In the genomic region with DNA sequence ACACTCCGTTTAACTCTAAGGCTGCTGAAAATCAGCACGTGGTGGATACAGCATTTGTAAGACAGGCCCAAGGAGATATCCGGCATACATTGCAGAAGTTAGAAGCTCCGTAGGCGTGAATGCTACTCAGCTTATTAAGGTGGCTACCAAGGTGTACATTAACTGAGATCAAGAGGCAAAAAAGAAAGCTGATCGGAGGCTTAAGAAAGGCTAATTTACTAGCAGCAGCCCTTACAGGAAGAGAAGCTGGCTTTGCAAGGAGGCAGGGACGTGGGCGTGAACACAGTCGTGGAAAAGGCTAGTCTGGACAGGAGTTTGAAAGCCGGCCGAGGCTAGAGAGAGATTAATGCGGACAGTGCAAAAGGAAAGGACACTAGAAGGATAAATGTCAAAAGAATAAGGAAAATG, we compare ENCODE assay signal across 10 cellular contexts.
DNase-seq lines count a peak whose midpoint lies in the region; ATAC-seq and TF ChIP-seq lines count a peak whose summit lies in the region.
"Had no signal": no experiment of that assay in that cellular context is flagged by ENCODE, and none has a peak within 500 bp of the region (broad histone marks: within the 10 kb centered on the region; RNA-seq: fewer than 3 reads in every experiment).

No MANE protein-coding gene starts in this region.

- POLR2A ChIA-PET in GM10248 (lab: Yijun Ruan, JAX) = no interaction called here

- H3K4me3 ChIP-seq in HUES6 (ENCODE audit: low read depth, low read length) (peak overlapping the region; percentile 23; the same call in 1 of the 2 replicates), astrocyte of the cerebellum (ENCODE audit: low read depth, low read length) (peak overlapping the region; percentile 36)

- in situ Hi-C loops in astrocyte of the cerebellum (cut with HindIII; ENCODE audit: low sequenced_read_pairs) = no loop called here

- peaks cover 17% of the 10 kb centered on the region; the same call in 1 of the 2 replicates for H3K27me3 ChIP-seq in HUES6 (ENCODE audit: control insufficient read depth, insufficient read depth, low read length)

- H3K36me3 ChIP-seq in HUES6 (ENCODE audit: control insufficient read depth, insufficient read depth, low read length) = no peaks in the 10 kb centered on the region

- peaks cover 10% of the 10 kb centered on the region for H3K4me1 ChIP-seq in HUES6 (ENCODE audit: control insufficient read depth, insufficient read depth, low read length)

- H3K27ac ChIP-seq in HUES6 (ENCODE audit: low read depth, low read length) = no peak overlapping the region

- CTCF ChIA-PET in GM10248 (lab: Yijun Ruan, JAX) = interaction anchor here (0.9 kb wide), 2 partner anchors 9 to 11 kb away, joined by 3 read pairs; no protein-coding TSS in a partner anchor

- H3K9me3 ChIP-seq in HUES6 (ENCODE audit: control insufficient read depth, insufficient read depth, low read depth, low read length) = no peaks in the 10 kb centered on the region

- DNase-seq in astrocyte of the cerebellum (ENCODE audit: low read depth) (no peak), kidney glomerular epithelial cell (lab: John Stamatoyannopoulos, UW) (peak; percentile 71), GM10248 (ENCODE audit: extremely low spot score) (no peak), putamen (ENCODE audit: low spot score) (no peak), NCI-H524 treated with DMSO at 0.1 percent for 48 hours (lab: John Stamatoyannopoulos, UW) (no peak)
- peak; percentile 3 for DNase-seq in stimulated activated CD4-positive, alpha-beta T cell treated with anti-CD3 and anti-CD28 coated beads, Interleukin-12 subunit alpha, Interleukin-12 subunit beta, amount 100 ng/mL, for 4 hours
- DNase-seq: cerebellar nuclear complex, NCI-H345 had no signal

- no peak for ATAC-seq in GM18519 (IDR thresholded peaks at IDR 0.05; ENCODE audit: low FRiP score, unreplicated experiment)

- no peak for TF ChIP-seq CTCF in astrocyte of the cerebellum (IDR thresholded peaks at IDR 0.05; ENCODE audit: low read depth, low read length, missing control alignments)
- TF ChIP-seq CTCF in GM10248 (IDR thresholded peaks at IDR 0.05; ENCODE audit: control extremely low read depth, extremely low read depth, low read depth, missing control alignments) = no peak

- peak overlapping the region; percentile 2 for H3K9ac ChIP-seq in HUES6 (ENCODE audit: low read length)

Comparison
In these comparisons a context has a peak if more than half of its experiments do, and no peak if none do; other contexts are left out.
1. DNase-seq: peak in kidney glomerular epithelial cell (single experiment) and stimulated activated CD4-positive, alpha-beta T cell treated with anti-CD3 and anti-CD28 coated beads, Interleukin-12 subunit alpha, Interleukin-12 subunit beta, amount 100 ng/mL, for 4 hours (single experiment); none in astrocyte of the cerebellum (single experiment), GM10248 (single experiment), putamen (single experiment) and NCI-H524 treated with DMSO at 0.1 percent for 48 hours (single experiment).